Comparison of ENCODE assay signal across 15 cellular contexts in genomic region chr2:236969767-236970655, GRCh38.
DNase-seq lines count a peak whose midpoint lies in the region; ATAC-seq, FAIRE-seq and TF ChIP-seq lines count a peak whose summit lies in the region.
"Had no signal": no experiment of that assay in that cellular context is flagged by ENCODE, and none has a peak within 500 bp of the region (broad histone marks: within the 10 kb centered on the region; RNA-seq: fewer than 3 reads in every experiment).

No MANE protein-coding gene starts in this region.

- H3K36me3 Mint-ChIP-seq in activated CD4-positive, alpha-beta T cell treated with anti-CD3 and anti-CD28 coated beads for 36 hours (ENCODE audit: low read depth) = no peaks in the 10 kb centered on the region
- H3K36me3 Mint-ChIP-seq in activated CD4-positive, alpha-beta memory T cell treated with anti-CD3 and anti-CD28 coated beads for 36 hours = no peaks in the 10 kb centered on the region
- H3K36me3 Mint-ChIP-seq in stimulated activated effector memory CD8-positive, alpha-beta T cell treated with anti-CD3 and anti-CD28 coated beads, Interleukin-12 subunit alpha, Interleukin-12 subunit beta, amount 100 ng/mL, for 72 hours = no peaks in the 10 kb centered on the region

- intact Hi-C loops in activated CD4-positive, alpha-beta T cell treated with anti-CD3 and anti-CD28 coated beads for 36 hours (cut with DNase I, micrococcal nuclease) = no loop called here
- intact Hi-C loops in activated CD4-positive, alpha-beta memory T cell treated with anti-CD3 and anti-CD28 coated beads for 36 hours (cut with micrococcal nuclease) = loop anchor here (10.0 kb wide), 1 partner anchor 415 kb away; no protein-coding TSS in a partner anchor

- no peak overlapping the region for H3K4me3 ChIP-seq in coronary artery

- POLR2A ChIA-PET in activated CD4-positive, alpha-beta T cell treated with anti-CD3 and anti-CD28 coated beads for 36 hours (lab: Charles Lee) = interaction anchor here (0.6 kb wide), 1 partner anchor 26 kb away, joined by 3 read pairs; no protein-coding TSS in a partner anchor
- POLR2A ChIA-PET in activated CD4-positive, alpha-beta memory T cell treated with anti-CD3 and anti-CD28 coated beads for 36 hours (lab: Charles Lee) = no interaction called here

- no peak overlapping the region for H3K27ac ChIP-seq in coronary artery
- H3K27ac ChIP-seq: 22Rv1 had no signal

- peak; percentile 22 for ATAC-seq in activated CD4-positive, alpha-beta T cell treated with anti-CD3 and anti-CD28 coated beads for 36 hours
- ATAC-seq in stimulated activated effector memory CD8-positive, alpha-beta T cell treated with anti-CD3 and anti-CD28 coated beads, Interleukin-12 subunit alpha, Interleukin-12 subunit beta, amount 100 ng/mL, for 72 hours = peak; percentile 47
- ATAC-seq: right cardiac atrium had no signal

- peak; percentile 47 for DNase-seq in activated CD4-positive, alpha-beta T cell treated with anti-CD3 and anti-CD28 coated beads for 36 hours
- DNase-seq in activated CD4-positive, alpha-beta T cell treated with anti-CD3 and anti-CD28 coated beads for 1 hour = no peak
- DNase-seq in activated CD4-positive, alpha-beta memory T cell treated with anti-CD3 and anti-CD28 coated beads for 36 hours = peak; percentile 50
- DNase-seq in coronary artery (ENCODE audit: low spot score) (peak; percentile 59), NCI-H1436 (lab: John Stamatoyannopoulos, UW) (no peak), H54 (ENCODE audit: insufficient read length, low spot score) (no peak), SW 1271 (lab: John Stamatoyannopoulos, UW) (no peak)
- no peak for DNase-seq in stimulated activated effector memory CD8-positive, alpha-beta T cell treated with anti-CD3 and anti-CD28 coated beads, Interleukin-12 subunit alpha, Interleukin-12 subunit beta, amount 100 ng/mL, for 72 hours (ENCODE audit: low spot score in 2 of 2)
- DNase-seq: NCI-H1417 treated with DMSO at 0.1 percent for 48 hours, NCI-H510A treated with DMSO at 0.1 percent for 48 hours, right cardiac atrium, trophoblast cell had no signal

- no peaks in the 10 kb centered on the region for H3K27me3 Mint-ChIP-seq in activated CD4-positive, alpha-beta T cell treated with anti-CD3 and anti-CD28 coated beads for 36 hours
- H3K27me3 Mint-ChIP-seq in activated CD4-positive, alpha-beta memory T cell treated with anti-CD3 and anti-CD28 coated beads for 36 hours = no peaks in the 10 kb centered on the region

- H3K9me3 Mint-ChIP-seq in activated CD4-positive, alpha-beta T cell treated with anti-CD3 and anti-CD28 coated beads for 36 hours (ENCODE audit: low read depth) = no peaks in the 10 kb centered on the region
- no peaks in the 10 kb centered on the region for H3K9me3 Mint-ChIP-seq in activated CD4-positive, alpha-beta memory T cell treated with anti-CD3 and anti-CD28 coated beads for 36 hours
- H3K9me3 Mint-ChIP-seq in stimulated activated effector memory CD8-positive, alpha-beta T cell treated with anti-CD3 and anti-CD28 coated beads, Interleukin-12 subunit alpha, Interleukin-12 subunit beta, amount 100 ng/mL, for 72 hours = no peaks in the 10 kb centered on the region
- H3K9me3 Mint-ChIP-seq: dendritic cell treated with granulocyte-macrophage colony-stimulating factor and Interleukin-4, amounts not matched to agents 40 ng/mL and 50 ng/mL, for 4 days had no signal

- peak overlapping the region; percentile 25 for H3K4me3 Mint-ChIP-seq in activated CD4-positive, alpha-beta T cell treated with anti-CD3 and anti-CD28 coated beads for 36 hours
- H3K4me3 Mint-ChIP-seq in activated CD4-positive, alpha-beta memory T cell treated with anti-CD3 and anti-CD28 coated beads for 36 hours = peak overlapping the region; percentile 46
- peak overlapping the region; percentile 65 for H3K4me3 Mint-ChIP-seq in stimulated activated effector memory CD8-positive, alpha-beta T cell treated with anti-CD3 and anti-CD28 coated beads, Interleukin-12 subunit alpha, Interleukin-12 subunit beta, amount 100 ng/mL, for 72 hours
- H3K4me3 Mint-ChIP-seq: dendritic cell treated with granulocyte-macrophage colony-stimulating factor and Interleukin-4, amounts not matched to agents 40 ng/mL and 50 ng/mL, for 4 days had no signal

- TF ChIP-seq POLR2A in H54 (IDR thresholded peaks at IDR 0.05; ENCODE audit: low read depth, low read length) = no peak

- peak overlapping the region; percentile 72 for H3K27ac Mint-ChIP-seq in activated CD4-positive, alpha-beta T cell treated with anti-CD3 and anti-CD28 coated beads for 36 hours
- peak overlapping the region; percentile 52 for H3K27ac Mint-ChIP-seq in activated CD4-positive, alpha-beta memory T cell treated with anti-CD3 and anti-CD28 coated beads for 36 hours
- peak overlapping the region; percentile 91 for H3K27ac Mint-ChIP-seq in stimulated activated effector memory CD8-positive, alpha-beta T cell treated with anti-CD3 and anti-CD28 coated beads, Interleukin-12 subunit alpha, Interleukin-12 subunit beta, amount 100 ng/mL, for 72 hours
- H3K27ac Mint-ChIP-seq: dendritic cell treated with granulocyte-macrophage colony-stimulating factor and Interleukin-4, amounts not matched to agents 40 ng/mL and 50 ng/mL, for 4 days had no signal

- CTCF ChIA-PET in activated CD4-positive, alpha-beta T cell treated with anti-CD3 and anti-CD28 coated beads for 36 hours (lab: Charles Lee) = interaction anchor here (0.6 to 1.7 kb wide), 4 partner anchors 10 to 359 kb away, joined by 3 to 5 read pairs (median 4); no protein-coding TSS in a partner anchor
- CTCF ChIA-PET in activated CD4-positive, alpha-beta memory T cell treated with anti-CD3 and anti-CD28 coated beads for 36 hours (lab: Charles Lee) = no interaction called here

- H3K4me1 Mint-ChIP-seq in activated CD4-positive, alpha-beta T cell treated with anti-CD3 and anti-CD28 coated beads for 36 hours = peaks cover 36% of the 10 kb centered on the region
- H3K4me1 Mint-ChIP-seq in activated CD4-positive, alpha-beta memory T cell treated with anti-CD3 and anti-CD28 coated beads for 36 hours (ENCODE audit: low read depth) = peaks cover 40% of the 10 kb centered on the region
- peaks cover 33% of the 10 kb centered on the region for H3K4me1 Mint-ChIP-seq in stimulated activated effector memory CD8-positive, alpha-beta T cell treated with anti-CD3 and anti-CD28 coated beads, Interleukin-12 subunit alpha, Interleukin-12 subunit beta, amount 100 ng/mL, for 72 hours

- FAIRE-seq in H54 (lab: Jason Lieb, UNC) = no peak
- FAIRE-seq: keratinocyte had no signal

- no peak for TF ChIP-seq CTCF in coronary artery (IDR thresholded peaks at IDR 0.05)

Comparison
In these comparisons a context has a peak if more than half of its experiments do, and no peak if none do; other contexts are left out.
1. DNase-seq: peak in activated CD4-positive, alpha-beta T cell treated with anti-CD3 and anti-CD28 coated beads for 36 hours (single experiment), activated CD4-positive, alpha-beta memory T cell treated with anti-CD3 and anti-CD28 coated beads for 36 hours (single experiment) and coronary artery (single experiment); none in activated CD4-positive, alpha-beta T cell treated with anti-CD3 and anti-CD28 coated beads for 1 hour (single experiment), stimulated activated effector memory CD8-positive, alpha-beta T cell treated with anti-CD3 and anti-CD28 coated beads, Interleukin-12 subunit alpha, Interleukin-12 subunit beta, amount 100 ng/mL, for 72 hours (0 of 2), NCI-H1436 (single experiment), H54 (single experiment) and SW 1271 (0 of 2).
2. Peak in every context shown above with its lines, with median percentiles within 50 percentile points of each other: H3K27ac Mint-ChIP-seq and H3K4me3 Mint-ChIP-seq.